2 cellular contexts compared by ENCODE assay signal in genomic region chr10:115105411-115105810, GRCh38. TPM values are rescaled to one million over a fixed set of nuclear protein-coding genes. Genes with fewer than 3 reads are reported as not detected.
"Had no signal": no experiment of that assay in that cellular context is flagged by ENCODE, and none has a peak within 500 bp of the region (broad histone marks: within the 10 kb centered on the region; RNA-seq: fewer than 3 reads in every experiment).

No MANE protein-coding gene starts in this region.

RNA-seq across cellular contexts. Expression of gene ATRNL1, which starts 12.2 kb away (rescaled TPM):
- polyA plus RNA-seq: immature natural killer cell; naive thymus-derived CD4-positive, alpha-beta T cell had no signal
